Comparison of ENCODE assay signal across 9 cellular contexts in genomic region chr6:150374346-150374745, GRCh38. TPM values are rescaled to one million over a fixed set of nuclear protein-coding genes. Genes with fewer than 3 reads are reported as not detected.
"Had no signal": no experiment of that assay in that cellular context is flagged by ENCODE, and none has a peak within 500 bp of the region (broad histone marks: within the 10 kb centered on the region; RNA-seq: fewer than 3 reads in every experiment).

No MANE protein-coding gene starts in this region.

RNA-seq across cellular contexts. Expression of gene IYD, which starts 5.5 kb away (rescaled TPM):
- total RNA-seq: NCI-H460, OCI-LY7, PC-9, Right ventricle myocardium inferior, Right ventricle myocardium superior, RPMI7951, SJCRH30, SJSA1, SK-MEL-5 had no signal
